ENCODE assay signal across 13 cellular contexts in the genomic region with DNA sequence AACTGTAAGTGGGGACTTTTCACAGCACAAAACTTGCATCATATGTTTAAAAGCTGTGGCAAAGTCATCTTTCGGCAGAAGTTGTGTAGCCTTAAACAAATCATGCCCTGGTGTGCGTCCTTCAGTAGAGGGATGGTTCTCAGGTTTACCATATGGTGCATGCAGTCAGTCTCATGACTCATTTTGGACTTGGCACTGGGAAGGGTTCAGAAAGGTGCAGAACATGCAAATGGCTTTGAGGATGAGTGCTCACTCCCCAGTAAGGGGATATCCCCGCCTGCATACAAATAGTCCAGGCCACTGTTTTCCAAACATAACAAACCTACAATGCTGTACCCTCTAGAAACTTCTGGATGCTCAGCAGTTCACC.
DNase-seq lines count a peak whose midpoint lies in the region; ATAC-seq, FAIRE-seq and TF ChIP-seq lines count a peak whose summit lies in the region.
"Had no signal": no experiment of that assay in that cellular context is flagged by ENCODE, and none has a peak within 500 bp of the region (broad histone marks: within the 10 kb centered on the region; RNA-seq: fewer than 3 reads in every experiment).

No MANE protein-coding gene starts in this region.

- no peak overlapping the region for H3K9ac ChIP-seq in kidney (ENCODE audit: low read length in 2 of 2)
- H3K9ac ChIP-seq: BLaER1 had no signal

- H3K4me3 ChIP-seq in kidney (ENCODE audit: low read length in 2 of 2): no peak overlapping the region
- H3K4me3 ChIP-seq: BLaER1, testis had no signal

- no peak for TF ChIP-seq CTCF in kidney (IDR thresholded peaks at IDR 0.05; ENCODE audit: borderline replicate concordance, extremely low read depth, insufficient read depth)

- H3K4me1 ChIP-seq in kidney (ENCODE audit: control insufficient read depth in 1 of 2, insufficient read depth in 1 of 2, low read depth in 1 of 2, low read length in 2 of 2): no peaks in the 10 kb centered on the region
- H3K4me1 ChIP-seq: BLaER1, testis had no signal

- H3K36me3 ChIP-seq in kidney (ENCODE audit: control insufficient read depth in 1 of 2, insufficient read depth in 2 of 2, low read length in 2 of 2): no peaks in the 10 kb centered on the region
- H3K36me3 ChIP-seq: BLaER1 had no signal

- peak; percentile 92 for ATAC-seq in GM18508 (IDR thresholded peaks at IDR 0.05; ENCODE audit: insufficient read depth, unreplicated experiment)
- ATAC-seq in GM21367 (IDR thresholded peaks at IDR 0.05; ENCODE audit: unreplicated experiment): peak; percentile 90
- peak; percentile 78 for ATAC-seq in HG03025 (IDR thresholded peaks at IDR 0.05; ENCODE audit: low FRiP score, unreplicated experiment)

- DNase-seq in NCI-H526 (lab: John Stamatoyannopoulos, UW): peak; percentile 60 to 67
- no peak for DNase-seq in DMS114 treated with DMSO at 0.1 percent for 48 hours (lab: John Stamatoyannopoulos, UW; ENCODE audit: unreplicated experiment)
- no peak for DNase-seq in RPMI8226
- DNase-seq in kidney: no peak
- DNase-seq in OCI-M2 (lab: John Stamatoyannopoulos, UW; ENCODE audit: unreplicated experiment): no peak
- DNase-seq: KBM-7, kidney glomerular epithelial cell, NCI-H774, testis had no signal

- FAIRE-seq in kidney (lab: Jason Lieb, UNC): no peak

- intact Hi-C loops in kidney (cut with DNase I): no loop called here

- H3K9me3 ChIP-seq in kidney (ENCODE audit: control insufficient read depth in 1 of 2, low read length in 2 of 2): no peaks in the 10 kb centered on the region
- H3K9me3 ChIP-seq: BLaER1, testis had no signal

- H3K27ac ChIP-seq in kidney (ENCODE audit: low read depth in 2 of 2, low read length in 2 of 2): no peak overlapping the region
- H3K27ac ChIP-seq: BLaER1, testis had no signal

Comparison
In these comparisons a context has a peak if more than half of its experiments do, and no peak if none do; other contexts are left out.
1. DNase-seq: peak in NCI-H526 (2 of 2); none in DMS114 treated with DMSO at 0.1 percent for 48 hours (single experiment), RPMI8226 (single experiment), kidney (single experiment) and OCI-M2 (single experiment).
2. Peak in every context shown above with its lines, with median percentiles within 50 percentile points of each other: ATAC-seq.